ENCODE assay signal across 8 cellular contexts in the genomic region with DNA sequence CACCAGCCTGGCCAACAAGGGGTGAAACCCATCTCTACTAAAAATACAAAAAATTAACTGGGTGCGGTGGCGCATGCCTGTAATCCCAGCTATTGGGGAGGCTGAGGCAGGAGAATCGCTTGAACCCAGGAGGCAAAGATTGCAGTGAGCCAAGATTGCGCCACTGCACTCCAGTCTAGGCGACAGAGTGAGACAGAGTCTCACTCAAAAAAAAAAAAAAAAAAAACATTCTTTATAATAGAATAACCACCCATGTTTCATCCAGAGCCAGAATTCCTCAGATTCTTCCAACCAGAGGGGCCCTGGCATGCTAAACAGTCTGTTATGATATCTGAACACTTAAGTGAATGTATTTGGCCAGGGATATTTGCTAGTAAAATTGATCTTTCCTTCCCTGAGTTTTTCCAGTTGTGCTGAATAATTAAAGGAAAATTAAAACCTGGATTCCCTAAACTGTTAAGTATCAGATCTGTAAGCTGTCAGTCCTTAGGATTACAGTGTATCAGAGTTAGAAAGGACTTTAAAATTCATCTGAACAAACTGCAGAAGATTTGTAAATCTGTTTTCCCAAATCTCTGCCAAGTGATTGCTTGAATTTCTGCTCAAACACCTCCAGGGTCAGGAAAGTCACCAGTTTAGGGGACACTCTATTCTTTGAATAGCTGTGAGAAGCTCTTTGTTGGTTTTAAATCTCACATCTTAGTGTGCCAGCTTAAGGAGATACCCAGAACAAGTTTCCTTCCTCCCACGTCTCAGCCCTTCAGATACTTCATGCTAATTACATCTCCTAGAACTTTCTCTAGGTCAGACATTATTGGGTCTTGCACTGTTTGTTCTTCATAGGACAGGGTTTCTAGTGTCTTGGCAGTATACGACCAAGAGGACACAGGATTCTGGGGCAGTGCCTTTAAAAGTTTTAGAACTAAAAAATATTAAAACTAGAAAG.
A peak's percentile ranks its signal among the peaks of the same experiment; 100 is the strongest.
DNase-seq lines count a peak whose midpoint lies in the region; ATAC-seq and TF ChIP-seq lines count a peak whose summit lies in the region.

No MANE protein-coding gene starts in this region.

- no peaks in the 10 kb centered on the region for H3K27me3 Mint-ChIP-seq in Calu3 (ENCODE audit: unreplicated experiment)

- H3K4me1 Mint-ChIP-seq in Calu3 (ENCODE audit: low read depth, unreplicated experiment): peaks cover 53% of the 10 kb centered on the region

- peak overlapping the region; percentile 93 for H3K27ac Mint-ChIP-seq in Calu3 (ENCODE audit: unreplicated experiment)

- H3K27me3 ChIP-seq in RWPE2 (ENCODE audit: insufficient read depth, poor library complexity, severe bottlenecking) (no peaks in the 10 kb centered on the region), osteoblast (ENCODE audit: insufficient read depth, low read length) (no peaks in the 10 kb centered on the region)

- no peak for DNase-seq in Calu3
- no peak for DNase-seq in RWPE2 (ENCODE audit: low spot score)
- no peak for DNase-seq in epithelial cell of prostate (ENCODE audit: low read depth, low spot score)
- DNase-seq in osteoblast (ENCODE audit: insufficient read length, low spot score, missing footprints): no peak

- H3K79me2 ChIP-seq in osteoblast (ENCODE audit: insufficient read depth, low read length): peaks cover 44% of the 10 kb centered on the region

- no TSS peak for BruUV-seq in Calu3 (replicated peaks; lab: Mats Ljungman, UMichigan)

- TF ChIP-seq CTCF in Calu3 (IDR thresholded peaks at IDR 0.05; ENCODE audit: unreplicated experiment): no peak
- no peak for TF ChIP-seq CTCF in RWPE2 (IDR thresholded peaks at IDR 0.05; ENCODE audit: poor library complexity, severe bottlenecking)
- TF ChIP-seq CTCF in osteoblast (IDR thresholded peaks at IDR 0.05; ENCODE audit: extremely low read depth, low read depth, low read length): no peak

- H3K4me3 ChIP-seq in RWPE2 (ENCODE audit: severe bottlenecking) (no peak overlapping the region), osteoblast (ENCODE audit: insufficient read depth, low read length) (no peak overlapping the region)

- peaks cover 3% of the 10 kb centered on the region for H3K9me3 Mint-ChIP-seq in Calu3 (ENCODE audit: low read depth, unreplicated experiment)

- H3K4me3 Mint-ChIP-seq in Calu3 (ENCODE audit: low read depth, unreplicated experiment): peak overlapping the region; percentile 95

- peaks cover 19% of the 10 kb centered on the region for H4K20me1 ChIP-seq in osteoblast (ENCODE audit: insufficient read depth, low read length)

- H3K27ac ChIP-seq in RWPE2 (ENCODE audit: poor library complexity, severe bottlenecking) (peak overlapping the region; percentile 67), epithelial cell of prostate (peak overlapping the region; percentile 77), osteoblast (ENCODE audit: low read depth, low read length) (peak overlapping the region; percentile 62)

- H3K36me3 ChIP-seq in RWPE2 (ENCODE audit: low read depth) (peaks cover 15% of the 10 kb centered on the region; the same call in 1 of the 2 replicates), osteoblast (ENCODE audit: insufficient read depth, low read length) (no peaks in the 10 kb centered on the region)

- CTCF ChIA-PET in Calu3 (lab: Charles Lee): interaction anchor here (0.7 to 1.7 kb wide), 5 partner anchors 8 to 45 kb away, joined by 3 to 14 read pairs (median 7); no protein-coding TSS in a partner anchor

- H3K36me3 Mint-ChIP-seq in Calu3 (ENCODE audit: insufficient read depth, unreplicated experiment): peaks cover 54% of the 10 kb centered on the region

- H3K9me3 ChIP-seq in RWPE2 (ENCODE audit: severe bottlenecking) (no peaks in the 10 kb centered on the region), osteoblast (ENCODE audit: low read depth, low read length) (no peaks in the 10 kb centered on the region)

- peak overlapping the region; percentile 84 for H3K4me2 ChIP-seq in osteoblast (ENCODE audit: insufficient read depth, low read length)

- H2AFZ ChIP-seq in osteoblast (ENCODE audit: low read length): no peak overlapping the region

- intact Hi-C loops in Calu3 (cut with micrococcal nuclease; ENCODE audit: unreplicated experiment): loop anchor here (1.0 kb wide), 1 partner anchor 9 kb away; no protein-coding TSS in a partner anchor

- H3K4me1 ChIP-seq in RWPE2 (ENCODE audit: insufficient read depth, poor library complexity, severe bottlenecking) (peaks cover 42% of the 10 kb centered on the region), osteoblast (ENCODE audit: insufficient read depth, low read length) (peaks cover 48% of the 10 kb centered on the region)

- ATAC-seq in RWPE2 (ENCODE audit: low read depth): no peak
- no peak for ATAC-seq in GM21723 (IDR thresholded peaks at IDR 0.05; ENCODE audit: unreplicated experiment)
- no peak for ATAC-seq in GM19035 (IDR thresholded peaks at IDR 0.05; ENCODE audit: unreplicated experiment)
- no peak for ATAC-seq in GM21529 (IDR thresholded peaks at IDR 0.05; ENCODE audit: unreplicated experiment)
- ATAC-seq in HG03378 (IDR thresholded peaks at IDR 0.05; ENCODE audit: unreplicated experiment): no peak
